In genomic region chr9:130244548-130245165, GRCh38 we compare ENCODE assay signal across 21 cellular contexts. TPM values are rescaled to one million over a fixed set of nuclear protein-coding genes. Genes with fewer than 3 reads are reported as not detected.
DNase-seq lines count a peak whose midpoint lies in the region; ATAC-seq and TF ChIP-seq lines count a peak whose summit lies in the region.
"Had no signal": no experiment of that assay in that cellular context is flagged by ENCODE, and none has a peak within 500 bp of the region (broad histone marks: within the 10 kb centered on the region; RNA-seq: fewer than 3 reads in every experiment).

No MANE protein-coding gene starts in this region.

- 85 to 94% (median 89%) methylated on average over 10 to 13 of the region's 13 CpGs for WGBS in spleen, 5 donors

- TF ChIP-seq CTCF in left ventricle myocardium inferior (IDR thresholded peaks at IDR 0.05; ENCODE audit: borderline replicate concordance) (no peak), spleen (IDR thresholded peaks at IDR 0.05 in 8 of 11, conservative IDR thresholded peaks at IDR 0.05 in 3 of 11) (no peak)

- H3K27ac ChIP-seq in left ventricle myocardium inferior (replicated peaks) (no peak overlapping the region), spleen (no peak overlapping the region)
- H3K27ac ChIP-seq: 22Rv1, A549, C4-2B had no signal

- no peak for ATAC-seq in HG03565 (IDR thresholded peaks at IDR 0.05; ENCODE audit: unreplicated experiment)
- ATAC-seq: A549, HepG2 had no signal

- H3K27me3 ChIP-seq in left ventricle myocardium inferior (ENCODE audit: low read depth) (no peaks in the 10 kb centered on the region), spleen (replicated peaks in 1 of 7) (peaks cover 0 to 16% (median 0%) of the 10 kb centered on the region in 7 donors)

- H3K36me3 ChIP-seq in left ventricle myocardium inferior (no peaks in the 10 kb centered on the region), spleen (no peaks in the 10 kb centered on the region)

- in situ Hi-C loops in KBM-7 (cut with MboI; ENCODE audit: low pct_unique_long_range_greater_than_20kb, low sequenced_read_pairs) = no loop called here

- no peak overlapping the region for H3K4me3 ChIP-seq in left ventricle myocardium inferior
- H3K4me3 ChIP-seq in spleen = no peak overlapping the region
- H3K4me3 ChIP-seq: A549, GM23338 had no signal

- DNase-seq in cardiac septum (ENCODE audit: low spot score) (peak; percentile 53), left ventricle myocardium inferior (no peak), islet precursor cell (peak; percentile 46), spleen (peak; percentile 51), NCI-H146 (lab: John Stamatoyannopoulos, UW) (no peak), KBM-7 (no peak)
- DNase-seq: AML-193; CD4-positive, alpha-beta T cell; DMS153; DMS79; GDM1; H9 had no signal

- intact Hi-C loops in cardiac septum (cut with DNase I) = loop anchor here (5.0 kb wide), 1 partner anchor 88 kb away; no protein-coding TSS in a partner anchor
- intact Hi-C loops in left ventricle myocardium inferior (cut with micrococcal nuclease) = no loop called here
- intact Hi-C loops in spleen (cut with DNase I; ENCODE audit: low total_unique reads) = loop anchor here (10.0 kb wide), 1 partner anchor 100 kb away; no protein-coding TSS in a partner anchor

- no peak for TF ChIP-seq POLR2A in spleen (IDR thresholded peaks at IDR 0.05)

- H3K4me1 ChIP-seq in left ventricle myocardium inferior = peaks cover 9% of the 10 kb centered on the region
- peaks cover 5 to 28% (median 20%) of the 10 kb centered on the region in 6 donors for H3K4me1 ChIP-seq in spleen
- H3K4me1 ChIP-seq: Caco-2 had no signal

- H3K9me3 ChIP-seq in left ventricle myocardium inferior (replicated peaks) = no peaks in the 10 kb centered on the region
- no peaks in the 10 kb centered on the region for H3K9me3 ChIP-seq in spleen
- H3K9me3 ChIP-seq: A549, Caco-2 had no signal

RNA-seq across cellular contexts. Expression of gene HMCN2, which starts 20.9 kb away (rescaled TPM):
- 5.3 TPM for total RNA-seq in cardiac septum
- total RNA-seq in left ventricle myocardium inferior = 5.5 TPM
- 1 to 10 TPM in 2 of 7 donors, under 1 TPM in 5; 0.09 to 1.9 (median 0.67) TPM for total RNA-seq in spleen
- 1 to 10 TPM in 2 of 3 donors, under 1 TPM in 1; 0.39 to 1.7 (median 1.4) TPM for polyA plus RNA-seq in spleen
- total RNA-seq: CD4-positive, alpha-beta T cell had no signal
- polyA plus RNA-seq: BJ, HepG2, IgD-negative memory B cell had no signal

Comparison
In these comparisons a context has a peak if more than half of its experiments do, and no peak if none do; other contexts are left out.
1. DNase-seq: peak in cardiac septum (single experiment), islet precursor cell (single experiment) and spleen (single experiment); none in left ventricle myocardium inferior (single experiment), NCI-H146 (single experiment) and KBM-7 (single experiment).